18 cellular contexts compared by ENCODE assay signal in the genomic region with DNA sequence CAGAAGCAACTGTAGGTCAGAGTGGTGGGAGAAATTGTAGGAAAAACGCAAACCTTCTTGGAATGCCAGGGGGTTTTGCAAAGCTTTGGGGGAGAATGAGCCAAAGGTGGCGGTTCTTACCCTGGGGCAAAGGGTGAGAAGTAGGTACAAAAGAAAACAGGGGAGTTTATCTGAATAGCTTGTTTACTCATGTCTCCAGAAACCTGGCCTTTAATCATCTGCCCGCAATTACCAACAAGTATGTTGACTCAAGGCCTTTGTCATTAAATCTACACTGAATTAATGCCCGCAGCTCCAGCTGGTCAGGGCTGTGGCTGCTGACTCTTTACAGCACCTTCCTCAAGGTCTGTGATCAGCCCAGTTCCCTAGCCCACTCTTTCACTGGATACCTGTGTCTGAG.
"Had no signal": no experiment of that assay in that cellular context is flagged by ENCODE, and none has a peak within 500 bp of the region (broad histone marks: within the 10 kb centered on the region; RNA-seq: fewer than 3 reads in every experiment).

No MANE protein-coding gene starts in this region.

- DNase-seq: activated CD4-positive, alpha-beta T cell treated with anti-CD3 and anti-CD28 coated beads, Interleukin-2, amount 50 U/mL, for 4 hours; activated CD4-positive, CD25-positive, alpha-beta regulatory T cell treated with anti-CD3 and anti-CD28 coated beads, Interleukin-2, amount 50 U/mL, for 72 hours; activated CD8-positive, alpha-beta memory T cell treated with anti-CD3 and anti-CD28 coated beads, Interleukin-2, amount 10 ng/mL, durations not matched to agents 7 days and 5 days; activated naive CD4-positive, alpha-beta T cell treated with anti-CD3 and anti-CD28 coated beads, Interleukin-2, amount 50 U/mL, for 16 hours; activated T-cell treated with anti-CD3 and anti-CD28 coated beads, Interleukin-2, amount 50 U/mL, for 1 hour; adrenal gland; body of pancreas; effector CD4-positive, alpha-beta T cell; foreskin fibroblast; glutamatergic neuron; hypothalamus; nephron progenitor cell; occipital lobe; stimulated activated CD4-positive, alpha-beta T cell treated with anti-CD3 and anti-CD28 coated beads, Interleukin-4, amount 100 ng/mL, for 1 hour; stimulated activated naive B cell treated with anti-CD40 and anti-IgM and Interleukin-4, amounts not matched to agents 10 μg/mL and 1 μg/mL and 100 μg/mL, for 72 hours had no signal

- ATAC-seq: activated CD8-positive, alpha-beta memory T cell treated with anti-CD3 and anti-CD28 coated beads, Interleukin-2, amount 10 ng/mL, durations not matched to agents 7 days and 5 days; body of pancreas; stimulated activated naive B cell treated with anti-CD40 and anti-IgM and Interleukin-4, amounts not matched to agents 10 μg/mL and 1 μg/mL and 100 μg/mL, for 72 hours had no signal

- H3K27me3 ChIP-seq: adrenal gland, body of pancreas, tibial nerve, vagina had no signal

- H3K36me3 ChIP-seq: adrenal gland, tibial nerve, vagina had no signal

- H3K9me3 ChIP-seq: adrenal gland, tibial nerve, vagina had no signal

- H3K4me1 ChIP-seq: adrenal gland, body of pancreas, tibial nerve had no signal

- H3K27ac ChIP-seq: adrenal gland, body of pancreas, coronary artery, tibial nerve, vagina had no signal

- H3K4me3 ChIP-seq: adrenal gland, body of pancreas, coronary artery, tibial nerve, vagina had no signal
